ENCODE assay signal across 1 cellular context in the genomic region with DNA sequence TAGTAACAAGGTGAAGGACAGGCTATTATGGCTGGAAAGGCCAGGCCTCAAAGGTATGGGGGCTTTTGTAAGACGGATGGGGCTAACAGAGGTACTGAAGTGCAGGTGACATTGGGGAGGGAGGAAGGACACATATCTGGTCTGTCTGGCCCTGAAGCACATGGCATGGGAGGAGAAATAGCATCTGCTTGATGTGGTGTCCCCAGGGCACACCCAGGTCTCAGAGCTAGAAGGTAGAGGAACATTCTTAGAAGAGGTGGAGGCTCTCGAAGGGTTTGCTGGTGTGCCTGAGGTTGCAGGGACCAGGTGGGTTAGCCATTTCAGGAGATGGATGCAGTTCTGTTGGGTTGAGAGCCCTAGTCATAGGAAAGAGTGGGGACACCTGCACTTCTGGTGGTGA.
TF ChIP-seq lines count a peak whose summit lies in the region.

No MANE protein-coding gene starts in this region.

TF ChIP-seq in IMR-90, 13 proteins besides CTCF, POLR2A, EP300 and RAD21:
- TF ChIP-seq MXI1 (IDR thresholded peaks at IDR 0.05; ENCODE audit: borderline replicate concordance, low read depth, low read length), result no peak
- TF ChIP-seq RFX5 (IDR thresholded peaks at IDR 0.05; ENCODE audit: low read depth, low read length), result no peak
- TF ChIP-seq, protein P1, sequence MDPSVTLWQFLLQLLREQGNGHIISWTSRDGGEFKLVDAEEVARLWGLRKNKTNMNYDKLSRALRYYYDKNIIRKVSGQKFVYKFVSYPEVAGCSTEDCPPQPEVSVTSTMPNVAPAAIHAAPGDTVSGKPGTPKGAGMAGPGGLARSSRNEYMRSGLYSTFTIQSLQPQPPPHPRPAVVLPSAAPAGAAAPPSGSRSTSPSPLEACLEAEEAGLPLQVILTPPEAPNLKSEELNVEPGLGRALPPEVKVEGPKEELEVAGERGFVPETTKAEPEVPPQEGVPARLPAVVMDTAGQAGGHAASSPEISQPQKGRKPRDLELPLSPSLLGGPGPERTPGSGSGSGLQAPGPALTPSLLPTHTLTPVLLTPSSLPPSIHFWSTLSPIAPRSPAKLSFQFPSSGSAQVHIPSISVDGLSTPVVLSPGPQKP (IDR thresholded peaks at IDR 0.05; ENCODE audit: borderline replicate concordance, low read depth, low read length), result no peak
- no peak for TF ChIP-seq MAFK (IDR thresholded peaks at IDR 0.05; ENCODE audit: low read depth, low read length)
- no peak for TF ChIP-seq BHLHE40 (IDR thresholded peaks at IDR 0.05; ENCODE audit: low read depth, low read length)
- TF ChIP-seq FOS (IDR thresholded peaks at IDR 0.05; ENCODE audit: low read depth, low read length), result no peak
- TF ChIP-seq, protein P2, sequence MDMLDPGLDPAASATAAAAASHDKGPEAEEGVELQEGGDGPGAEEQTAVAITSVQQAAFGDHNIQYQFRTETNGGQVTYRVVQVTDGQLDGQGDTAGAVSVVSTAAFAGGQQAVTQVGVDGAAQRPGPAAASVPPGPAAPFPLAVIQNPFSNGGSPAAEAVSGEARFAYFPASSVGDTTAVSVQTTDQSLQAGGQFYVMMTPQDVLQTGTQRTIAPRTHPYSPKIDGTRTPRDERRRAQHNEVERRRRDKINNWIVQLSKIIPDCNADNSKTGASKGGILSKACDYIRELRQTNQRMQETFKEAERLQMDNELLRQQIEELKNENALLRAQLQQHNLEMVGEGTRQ (IDR thresholded peaks at IDR 0.05; ENCODE audit: low read depth, low read length), result no peak
